9 cellular contexts compared by ENCODE assay signal in the genomic region with DNA sequence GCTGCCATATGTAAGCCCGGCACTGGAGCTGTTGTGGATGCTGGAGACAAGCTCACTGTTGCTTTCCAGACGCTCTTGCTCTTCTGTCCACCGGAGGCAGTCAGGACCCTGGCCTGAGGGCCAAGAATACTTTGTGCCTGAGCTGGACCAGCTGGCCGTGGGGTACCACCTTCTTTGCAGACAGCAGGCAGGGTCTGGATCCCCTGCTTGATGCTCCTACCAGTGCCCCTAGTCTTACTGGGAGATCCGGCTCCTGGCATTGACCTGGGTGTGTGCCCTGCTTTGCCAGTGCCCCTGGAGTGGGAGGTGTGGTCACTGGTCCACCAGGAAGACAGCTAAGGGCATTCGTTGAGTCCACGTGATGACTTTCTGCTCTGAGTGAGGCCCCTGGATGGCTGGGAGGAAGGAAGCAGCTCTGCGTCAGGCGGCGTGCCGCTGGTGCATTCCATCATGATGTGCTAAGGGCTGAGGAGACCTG. TPM values are rescaled to one million over a fixed set of nuclear protein-coding genes. Genes with fewer than 3 reads are reported as not detected.
A peak's percentile ranks its signal among the peaks of the same experiment; 100 is the strongest.
DNase-seq lines count a peak whose midpoint lies in the region; ATAC-seq and TF ChIP-seq lines count a peak whose summit lies in the region.
"Had no signal": no experiment of that assay in that cellular context is flagged by ENCODE, and none has a peak within 500 bp of the region (broad histone marks: within the 10 kb centered on the region; RNA-seq: fewer than 3 reads in every experiment).

No MANE protein-coding gene starts in this region.

- no peaks in the 10 kb centered on the region for H3K27me3 ChIP-seq in ACC112 (ENCODE audit: insufficient read depth, low read length)
- H3K27me3 ChIP-seq in lower lobe of right lung (ENCODE audit: low read depth) = no peaks in the 10 kb centered on the region

- H3K27ac ChIP-seq in ACC112 (ENCODE audit: low read depth, low read length) (peak overlapping the region; percentile 99), lower lobe of right lung (peak overlapping the region; percentile 92)

- no peaks in the 10 kb centered on the region for H3K9me3 Mint-ChIP-seq in activated T-helper 17 cell treated with anti-CD3 and anti-CD28 coated beads, Interleukin-2, amount 50 U/mL, for 72 hours

- TF ChIP-seq CTCF in GM12875 (IDR thresholded peaks at IDR 0.05; ENCODE audit: borderline replicate concordance, insufficient read depth, low read depth, low read length) (peak; percentile 64), lower lobe of right lung (IDR thresholded peaks at IDR 0.05) (no peak)

- H3K9me3 ChIP-seq in lower lobe of right lung = no peaks in the 10 kb centered on the region

- no peak overlapping the region for H2AFZ ChIP-seq in ACC112 (ENCODE audit: low read length, unreplicated experiment)

- peaks cover 35% of the 10 kb centered on the region for H3K4me1 ChIP-seq in ACC112 (ENCODE audit: control insufficient read depth, insufficient read depth, low read length, unreplicated experiment)
- peaks cover 65% of the 10 kb centered on the region for H3K4me1 ChIP-seq in lower lobe of right lung

- no peaks in the 10 kb centered on the region for H3K36me3 ChIP-seq in ACC112 (ENCODE audit: insufficient read depth, low read length)
- no peaks in the 10 kb centered on the region for H3K36me3 ChIP-seq in lower lobe of right lung

- no peak for ATAC-seq in activated T-helper 17 cell treated with anti-CD3 and anti-CD28 coated beads, Interleukin-2, amount 50 U/mL, for 72 hours (replicated peaks)
- peak in 1 of 2 donors; percentile 10 for ATAC-seq in lower lobe of right lung
- no peak for ATAC-seq in HG02678 (IDR thresholded peaks at IDR 0.05; ENCODE audit: unreplicated experiment)

- H3K27me3 Mint-ChIP-seq in activated T-helper 17 cell treated with anti-CD3 and anti-CD28 coated beads, Interleukin-2, amount 50 U/mL, for 72 hours = no peaks in the 10 kb centered on the region

- peak overlapping the region; percentile 99 for H3K27ac Mint-ChIP-seq in activated T-helper 17 cell treated with anti-CD3 and anti-CD28 coated beads, Interleukin-2, amount 50 U/mL, for 72 hours

- peaks cover 25% of the 10 kb centered on the region for H3K4me1 Mint-ChIP-seq in activated T-helper 17 cell treated with anti-CD3 and anti-CD28 coated beads, Interleukin-2, amount 50 U/mL, for 72 hours

- H3K4me3 ChIP-seq in ACC112 (ENCODE audit: low read depth, low read length) = no peak overlapping the region
- no peak overlapping the region for H3K4me3 ChIP-seq in GM12875 (ENCODE audit: low read depth, low read length)
- no peak overlapping the region for H3K4me3 ChIP-seq in lower lobe of right lung

- peak; percentile 77 for DNase-seq in lower lobe of right lung
- no peak for DNase-seq in NCI-H1930 (lab: John Stamatoyannopoulos, UW)
- DNase-seq in NCI-H526 treated with DMSO at 0.1 percent for 48 hours (lab: John Stamatoyannopoulos, UW) = no peak
- no peak for DNase-seq in NCI-H2196 treated with DMSO at 0.1 percent for 48 hours (lab: John Stamatoyannopoulos, UW; ENCODE audit: unreplicated experiment)
- DNase-seq: activated T-cell treated with anti-CD3 and anti-CD28 coated beads, Interleukin-2, amount 50 U/mL, for 48 hours had no signal

- intact Hi-C loops in lower lobe of right lung (cut with DNase I) = no loop called here

- H3K36me3 Mint-ChIP-seq in activated T-helper 17 cell treated with anti-CD3 and anti-CD28 coated beads, Interleukin-2, amount 50 U/mL, for 72 hours (ENCODE audit: low read depth) = no peaks in the 10 kb centered on the region

- H3K79me2 ChIP-seq in ACC112 (ENCODE audit: control insufficient read depth, insufficient read depth, low read length, unreplicated experiment) = peaks cover 3% of the 10 kb centered on the region

- peak overlapping the region; percentile 79 for H3K4me3 Mint-ChIP-seq in activated T-helper 17 cell treated with anti-CD3 and anti-CD28 coated beads, Interleukin-2, amount 50 U/mL, for 72 hours

RNA-seq across cellular contexts. Expression of a gene that starts 59.3 kb away (rescaled TPM):
- total RNA-seq in activated T-helper 17 cell treated with anti-CD3 and anti-CD28 coated beads, Interleukin-2, amount 50 U/mL, for 72 hours = 100 to 1,000 TPM; 271 to 319 TPM
- 180 TPM for total RNA-seq in lower lobe of right lung
